ENCODE assay signal across 10 cellular contexts in the genomic region with DNA sequence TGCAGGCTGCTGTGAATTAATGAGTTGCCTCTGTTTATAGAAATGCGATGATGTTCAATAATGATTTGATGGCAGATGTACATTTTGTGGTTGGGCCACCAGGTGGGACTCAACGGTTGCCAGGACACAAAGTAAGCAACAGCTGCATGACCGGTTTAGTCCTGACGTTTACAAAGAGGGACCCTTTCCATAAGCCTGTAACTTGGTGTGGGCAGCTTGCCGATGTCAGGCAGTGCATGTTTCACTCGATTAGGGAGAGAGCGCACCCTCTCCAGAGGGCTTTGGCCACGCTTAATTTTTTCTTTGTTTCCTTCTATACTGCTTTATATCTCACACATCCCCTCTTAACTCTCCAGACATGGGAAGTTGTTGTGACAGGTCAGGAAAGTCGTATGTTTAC. TPM values are rescaled to one million over a fixed set of nuclear protein-coding genes. Genes with fewer than 3 reads are reported as not detected.
DNase-seq lines count a peak whose midpoint lies in the region; ATAC-seq, FAIRE-seq and TF ChIP-seq lines count a peak whose summit lies in the region.
"Had no signal": no experiment of that assay in that cellular context is flagged by ENCODE, and none has a peak within 500 bp of the region (broad histone marks: within the 10 kb centered on the region; RNA-seq: fewer than 3 reads in every experiment).

No MANE protein-coding gene starts in this region.

- H3K4me3 Mint-ChIP-seq in astrocyte (ENCODE audit: unreplicated experiment): no peak overlapping the region

- peaks cover 3% of the 10 kb centered on the region for H3K4me1 Mint-ChIP-seq in astrocyte (ENCODE audit: low read depth, unreplicated experiment)

- TF ChIP-seq CTCF in astrocyte (IDR thresholded peaks at IDR 0.05; ENCODE audit: insufficient read depth, low read depth, low read length): no peak
- TF ChIP-seq CTCF in thoracic aorta (IDR thresholded peaks at IDR 0.05): no peak

- H3K4me1 ChIP-seq in astrocyte (ENCODE audit: insufficient read depth, low read length): peaks cover 6% of the 10 kb centered on the region
- peaks cover 0 to 24% of the 10 kb centered on the region in 2 donors for H3K4me1 ChIP-seq in thoracic aorta (ENCODE audit: control insufficient read depth in 1 of 2, low read depth in 2 of 2)

- H3K27me3 ChIP-seq in astrocyte (ENCODE audit: insufficient read depth, low read length) (no peaks in the 10 kb centered on the region), thoracic aorta (replicated peaks; ENCODE audit: insufficient read depth) (no peaks in the 10 kb centered on the region)

- H3K9ac ChIP-seq in astrocyte (ENCODE audit: low read length): no peak overlapping the region

- H3K27ac Mint-ChIP-seq in astrocyte (ENCODE audit: unreplicated experiment): peak overlapping the region; percentile 56
- H3K27ac Mint-ChIP-seq in activated naive CD4-positive, alpha-beta T cell treated with anti-CD3 and anti-CD28 coated beads, Interleukin-2, amount 50 U/mL, for 72 hours: no peak overlapping the region

- peaks cover 51% of the 10 kb centered on the region for H3K79me2 ChIP-seq in astrocyte (ENCODE audit: insufficient read depth, low read length)

- H3K4me3 ChIP-seq in astrocyte (ENCODE audit: insufficient read depth, low read depth, low read length) (no peak overlapping the region), thoracic aorta (peak overlapping the region; percentile 58)

- H3K9me3 ChIP-seq in astrocyte (ENCODE audit: insufficient read depth, low read depth, low read length) (no peaks in the 10 kb centered on the region), thoracic aorta (no peaks in the 10 kb centered on the region)

- peaks cover 28% of the 10 kb centered on the region for H4K20me1 ChIP-seq in astrocyte (ENCODE audit: insufficient read depth, low read length)

- peaks cover 10% of the 10 kb centered on the region for H3K36me3 ChIP-seq in astrocyte (ENCODE audit: insufficient read depth, low read length)
- no peaks in the 10 kb centered on the region for H3K36me3 ChIP-seq in thoracic aorta

- no peak for FAIRE-seq in astrocyte (lab: Jason Lieb, UNC)

- peaks cover 5% of the 10 kb centered on the region for H3K36me3 Mint-ChIP-seq in astrocyte (ENCODE audit: low read depth, unreplicated experiment)
- H3K36me3 Mint-ChIP-seq in activated naive CD4-positive, alpha-beta T cell treated with anti-CD3 and anti-CD28 coated beads, Interleukin-2, amount 50 U/mL, for 72 hours: peaks cover 6% of the 10 kb centered on the region in 2 donors

- DNase-seq in NCI-H1105 treated with DMSO at 0.1 percent for 48 hours (lab: John Stamatoyannopoulos, UW) (peak; percentile 98), astrocyte (ENCODE audit: low read depth) (peak; percentile 12), left kidney (ENCODE audit: low read depth, low spot score) (peak; percentile 54), thoracic aorta (ENCODE audit: low spot score) (no peak), NOMO-1 treated with DMSO at 0.1 percent for 48 hours (lab: John Stamatoyannopoulos, UW; ENCODE audit: unreplicated experiment) (no peak), middle frontal gyrus (ENCODE audit: extremely low spot score, low spot score) (no peak)
- DNase-seq in activated naive CD4-positive, alpha-beta T cell treated with anti-CD3 and anti-CD28 coated beads, Interleukin-2, amount 50 U/mL, for 72 hours (ENCODE audit: low spot score in 2 of 2): no peak
- DNase-seq: activated effector memory CD4-positive, alpha-beta T cell treated with Interleukin-2 at 50 U/mL for 16 hours; SIG-M5 had no signal

- no peaks in the 10 kb centered on the region for H3K27me3 Mint-ChIP-seq in astrocyte (ENCODE audit: low read depth, unreplicated experiment)

- H2AFZ ChIP-seq in astrocyte (ENCODE audit: low read depth, low read length): no peak overlapping the region

- ATAC-seq in thoracic aorta (ENCODE audit: insufficient number of reproducible peaks, low FRiP score, low read depth) (no peak), HG03342 (IDR thresholded peaks at IDR 0.05; ENCODE audit: unreplicated experiment) (no peak)
- ATAC-seq in activated naive CD4-positive, alpha-beta T cell treated with anti-CD3 and anti-CD28 coated beads, Interleukin-2, amount 50 U/mL, for 72 hours: no peak

- no peaks in the 10 kb centered on the region for H3K9me3 Mint-ChIP-seq in astrocyte (ENCODE audit: unreplicated experiment)
- H3K9me3 Mint-ChIP-seq in activated naive CD4-positive, alpha-beta T cell treated with anti-CD3 and anti-CD28 coated beads, Interleukin-2, amount 50 U/mL, for 72 hours: no peaks in the 10 kb centered on the region

- H3K4me2 ChIP-seq in astrocyte (ENCODE audit: low read length): no peak overlapping the region

- H3K27ac ChIP-seq in astrocyte (ENCODE audit: low read depth, low read length): no peak overlapping the region
- H3K27ac ChIP-seq in thoracic aorta: no peak overlapping the region

RNA-seq across cellular contexts. Expression of gene BTBD3, which starts 1.4 kb away (rescaled TPM):
- total RNA-seq in astrocyte (30.7 and 35.9 TPM in 2 replicates), thoracic aorta (10 to 100 TPM; 12.3 to 43.8 TPM)
- 10 to 100 TPM; 10.2 to 11.9 TPM for total RNA-seq in activated naive CD4-positive, alpha-beta T cell treated with anti-CD3 and anti-CD28 coated beads, Interleukin-2, amount 50 U/mL, for 72 hours

Comparison
In these comparisons a context has a peak if more than half of its experiments do, and no peak if none do; other contexts are left out.
1. DNase-seq: peak in NCI-H1105 treated with DMSO at 0.1 percent for 48 hours (single experiment), astrocyte (single experiment) and left kidney (single experiment); none in thoracic aorta (single experiment), NOMO-1 treated with DMSO at 0.1 percent for 48 hours (single experiment), middle frontal gyrus (single experiment) and activated naive CD4-positive, alpha-beta T cell treated with anti-CD3 and anti-CD28 coated beads, Interleukin-2, amount 50 U/mL, for 72 hours (0 of 2).